11 cellular contexts compared by ENCODE assay signal in the genomic region with DNA sequence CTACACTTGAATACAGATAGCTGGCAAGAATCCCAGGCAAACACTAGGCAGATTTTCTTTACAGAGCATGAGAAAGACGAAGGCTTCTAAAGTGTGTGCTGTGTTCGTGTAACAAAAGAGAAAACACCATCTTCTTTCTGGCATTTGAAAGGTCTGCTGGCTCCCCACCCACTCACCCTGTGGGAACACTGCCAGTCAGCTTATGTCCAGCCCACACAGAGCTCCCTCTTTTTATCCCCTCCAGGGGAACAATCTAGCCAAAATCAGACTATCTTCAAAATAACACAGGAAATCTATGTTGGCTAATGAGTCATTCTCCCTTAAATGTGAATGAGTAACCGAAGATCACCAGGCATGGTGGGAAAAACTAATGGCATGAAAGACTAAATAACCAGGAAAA. TPM values are rescaled to one million over a fixed set of nuclear protein-coding genes. Genes with fewer than 3 reads are reported as not detected.
A peak's percentile ranks its signal among the peaks of the same experiment; 100 is the strongest.
DNase-seq lines count a peak whose midpoint lies in the region; ATAC-seq lines count a peak whose summit lies in the region.
"Had no signal": no experiment of that assay in that cellular context is flagged by ENCODE, and none has a peak within 500 bp of the region (broad histone marks: within the 10 kb centered on the region; RNA-seq: fewer than 3 reads in every experiment).

No MANE protein-coding gene starts in this region.

- H3K4me1 ChIP-seq in SJSA1 (replicated peaks): peaks cover 21% of the 10 kb centered on the region
- peaks cover 16% of the 10 kb centered on the region for H3K4me1 ChIP-seq in skeletal muscle satellite cell (ENCODE audit: control insufficient read depth, insufficient read depth, low read length)

- H3K27me3 ChIP-seq in SJSA1 (replicated peaks): no peaks in the 10 kb centered on the region
- no peaks in the 10 kb centered on the region for H3K27me3 ChIP-seq in skeletal muscle satellite cell (ENCODE audit: control insufficient read depth, insufficient read depth, low read length)

- no peak for ATAC-seq in GM19351 (IDR thresholded peaks at IDR 0.05; ENCODE audit: unreplicated experiment)
- ATAC-seq in GM19395 (IDR thresholded peaks at IDR 0.05; ENCODE audit: unreplicated experiment): no peak
- no peak for ATAC-seq in HG03196 (IDR thresholded peaks at IDR 0.05; ENCODE audit: unreplicated experiment)
- ATAC-seq: activated CD8-positive, alpha-beta memory T cell treated with anti-CD3 and anti-CD28 coated beads, Interleukin-2, amount 10 ng/mL, durations not matched to agents 7 days and 5 days; stimulated activated naive CD8-positive, alpha-beta T cell treated with anti-CD3 and anti-CD28 coated beads, Interleukin-15, amount 100 ng/mL, for 72 hours had no signal

- H3K4me2 ChIP-seq in skeletal muscle satellite cell (ENCODE audit: low read length): peak overlapping the region; percentile 74

- DNase-seq in NCI-H1436 (lab: John Stamatoyannopoulos, UW): peak; percentile 13
- no peak for DNase-seq in NCI-H1436 treated with DMSO at 0.1 percent for 48 hours (lab: John Stamatoyannopoulos, UW)
- DNase-seq in SJSA1 (ENCODE audit: low read depth in 1 of 2, low spot score in 2 of 2): peak; percentile 79 to 88
- peak; percentile 41 for DNase-seq in fibroblast of the conjunctiva (ENCODE audit: low read depth)
- DNase-seq: 8988T; activated CD8-positive, alpha-beta memory T cell treated with anti-CD3 and anti-CD28 coated beads, Interleukin-2, amount 10 ng/mL, durations not matched to agents 7 days and 5 days; stimulated activated naive CD8-positive, alpha-beta T cell treated with anti-CD3 and anti-CD28 coated beads, Interleukin-15, amount 100 ng/mL, for 72 hours had no signal

- peak overlapping the region; percentile 62 for H3K9ac ChIP-seq in skeletal muscle satellite cell (ENCODE audit: low read depth, low read length)

- H3K36me3 ChIP-seq in SJSA1 (no peaks in the 10 kb centered on the region), skeletal muscle satellite cell (ENCODE audit: insufficient read depth, low read length) (no peaks in the 10 kb centered on the region)

- H3K27ac ChIP-seq in SJSA1: peak overlapping the region; percentile 79

- H3K9me3 ChIP-seq in SJSA1 (replicated peaks): no peaks in the 10 kb centered on the region
- no peaks in the 10 kb centered on the region for H3K9me3 ChIP-seq in skeletal muscle satellite cell (replicated peaks; ENCODE audit: low read length)

- H3K4me3 ChIP-seq in SJSA1: no peak overlapping the region
- peak overlapping the region; percentile 39 for H3K4me3 ChIP-seq in skeletal muscle satellite cell (ENCODE audit: low read length)

RNA-seq across cellular contexts. Expression of a gene that starts 45.6 kb away (rescaled TPM):
- 7.2 and 10.5 TPM in 2 replicates for total RNA-seq in SJSA1 (2014; rRNA removed; shearing (Covaris generic))
- total RNA-seq in skeletal muscle satellite cell (2012; rRNA removed): 11.4 and 17.5 TPM in 2 replicates
- total RNA-seq: activated CD8-positive, alpha-beta memory T cell treated with anti-CD3 and anti-CD28 coated beads, Interleukin-2, amount 10 ng/mL, durations not matched to agents 7 days and 5 days had no signal
